8 cellular contexts compared by ENCODE assay signal in genomic region chr7:114082934-114083647, GRCh38.
DNase-seq lines count a peak whose midpoint lies in the region; ATAC-seq, FAIRE-seq and TF ChIP-seq lines count a peak whose summit lies in the region.

No MANE protein-coding gene starts in this region.

- no peak overlapping the region for H2BK15ac ChIP-seq in H9 (ENCODE audit: low read depth, low read length)

- no peaks in the 10 kb centered on the region for H4K20me1 ChIP-seq in H9 (ENCODE audit: control insufficient read depth, insufficient read depth, insufficient read length)
- no peaks in the 10 kb centered on the region for H4K20me1 ChIP-seq in astrocyte (ENCODE audit: insufficient read depth, low read length)

- H3K27ac Mint-ChIP-seq in H9 = no peak overlapping the region; a peak in 1 of 7 replicates
- H3K27ac Mint-ChIP-seq in astrocyte (ENCODE audit: unreplicated experiment) = no peak overlapping the region

- H3K36me3 Mint-ChIP-seq in H9 (ENCODE audit: insufficient read depth in 1 of 3, low read depth in 3 of 3) = no peaks in the 10 kb centered on the region; a peak in 1 of 7 replicates
- no peaks in the 10 kb centered on the region for H3K36me3 Mint-ChIP-seq in astrocyte (ENCODE audit: low read depth, unreplicated experiment)

- H2BK20ac ChIP-seq in H9 (ENCODE audit: low read depth, low read length, poor library complexity, severe bottlenecking) = no peak overlapping the region

- H3K27ac ChIP-seq in H9 (ENCODE audit: insufficient read length, low read depth, low read length) (no peak overlapping the region), astrocyte (ENCODE audit: low read depth, low read length) (no peak overlapping the region), small intestine (ENCODE audit: low read depth in 1 of 2, low read length in 1 of 2) (peak overlapping the region; percentile 75 to 95)

- H3K79me2 ChIP-seq in H9 (ENCODE audit: insufficient read depth, low read length) = no peaks in the 10 kb centered on the region
- no peaks in the 10 kb centered on the region for H3K79me2 ChIP-seq in astrocyte (ENCODE audit: insufficient read depth, low read length)

- H3K9me3 Mint-ChIP-seq in H9 = peaks cover 0 to 3% of the 10 kb centered on the region in 2 experiments; a peak in 2 of 5 replicates
- H3K9me3 Mint-ChIP-seq in astrocyte (ENCODE audit: unreplicated experiment) = no peaks in the 10 kb centered on the region

- peak overlapping the region; percentile 82 for H3K4me2 ChIP-seq in H9 (ENCODE audit: insufficient read depth, insufficient read length, low read length)
- H3K4me2 ChIP-seq in astrocyte (ENCODE audit: low read length) = peak overlapping the region; percentile 89

- peaks cover 84% of the 10 kb centered on the region for H3K27me3 Mint-ChIP-seq in H9 (ENCODE audit: low read depth)
- peaks cover 28% of the 10 kb centered on the region for H3K27me3 Mint-ChIP-seq in astrocyte (ENCODE audit: low read depth, unreplicated experiment)

- H3K18ac ChIP-seq in H9 (ENCODE audit: insufficient read length, low read depth, low read length) = no peak overlapping the region

- H3K9me3 ChIP-seq in H9 (ENCODE audit: control insufficient read depth, low read depth, low read length) (no peaks in the 10 kb centered on the region), astrocyte (ENCODE audit: insufficient read depth, low read depth, low read length) (peaks cover 4% of the 10 kb centered on the region), small intestine (ENCODE audit: control insufficient read depth, low read depth) (no peaks in the 10 kb centered on the region)

- H4K91ac ChIP-seq in H9 (ENCODE audit: insufficient read length, low read depth, low read length) = no peak overlapping the region

- no peak overlapping the region for H4K5ac ChIP-seq in H9 (ENCODE audit: insufficient read length, low read depth, low read length)

- peak; percentile 60 for DNase-seq in H9
- DNase-seq in astrocyte (ENCODE audit: low read depth) = no peak
- peak; percentile 55 for DNase-seq in iPS-NIHi11 (ENCODE audit: low spot score)
- peak; percentile 37 for DNase-seq in small intestine
- no peak for DNase-seq in SKM-1 (lab: John Stamatoyannopoulos, UW; ENCODE audit: unreplicated experiment)
- DNase-seq in NCI-H446 (lab: John Stamatoyannopoulos, UW) = no peak

- no peak overlapping the region for H4K8ac ChIP-seq in H9 (replicated peaks; ENCODE audit: insufficient read length, low read depth, low read length)

- no peak overlapping the region for H3K14ac ChIP-seq in H9 (ENCODE audit: insufficient read depth, low read length)

- H3K4me1 ChIP-seq in H9 (ENCODE audit: insufficient read depth, low read length) = peaks cover 3% of the 10 kb centered on the region; the same call in 1 of the 2 replicates
- H3K4me1 ChIP-seq in astrocyte (ENCODE audit: insufficient read depth, low read length) = peaks cover 23% of the 10 kb centered on the region
- H3K4me1 ChIP-seq in small intestine (ENCODE audit: control insufficient read depth in 2 of 2, insufficient read depth in 1 of 2, low read depth in 1 of 2, low read length in 1 of 2) = no peaks in the 10 kb centered on the region

- H3K36me3 ChIP-seq in astrocyte (ENCODE audit: insufficient read depth, low read length) (no peaks in the 10 kb centered on the region), small intestine (ENCODE audit: control insufficient read depth in 2 of 2, insufficient read depth in 2 of 2, low read length in 2 of 2) (no peaks in the 10 kb centered on the region)

- H3K27me3 ChIP-seq in H9 (ENCODE audit: insufficient read depth, low read length) (peaks cover 40% of the 10 kb centered on the region), astrocyte (ENCODE audit: insufficient read depth, low read length) (peaks cover 28% of the 10 kb centered on the region), small intestine (ENCODE audit: control insufficient read depth in 2 of 2, insufficient read depth in 2 of 2, low read length in 2 of 2) (peaks cover 0 to 4% of the 10 kb centered on the region in 2 donors)

- no peak for TF ChIP-seq CTCF in H9 (conservative IDR thresholded peaks at IDR 0.05)
- no peak for TF ChIP-seq CTCF in astrocyte (IDR thresholded peaks at IDR 0.05; ENCODE audit: insufficient read depth, low read depth, low read length)

- peaks cover 45% of the 10 kb centered on the region for H3K23me2 ChIP-seq in H9 (ENCODE audit: insufficient read length, low read depth, low read length, poor library complexity, severe bottlenecking)

- ATAC-seq in HG03045 (IDR thresholded peaks at IDR 0.05; ENCODE audit: unreplicated experiment) (no peak), HG03432 (IDR thresholded peaks at IDR 0.05; ENCODE audit: unreplicated experiment) (no peak)

- no peak overlapping the region for H3K23ac ChIP-seq in H9 (ENCODE audit: insufficient read length, low read depth, low read length)

- no peak overlapping the region for H2AK5ac ChIP-seq in H9 (ENCODE audit: insufficient read length, low read length)

- H3K56ac ChIP-seq in H9 (ENCODE audit: insufficient read length, low read depth, low read length) = no peak overlapping the region

- no peak overlapping the region for H2BK120ac ChIP-seq in H9 (ENCODE audit: low read depth, low read length, poor library complexity, severe bottlenecking)

- H3K4me1 Mint-ChIP-seq in H9 (peaks cover 34 to 35% of the 10 kb centered on the region in 2 experiments), astrocyte (ENCODE audit: low read depth, unreplicated experiment) (peaks cover 2% of the 10 kb centered on the region)

- no peak overlapping the region for H2BK12ac ChIP-seq in H9 (ENCODE audit: insufficient read length, low read depth, low read length)

- no peak for FAIRE-seq in astrocyte (lab: Jason Lieb, UNC)
- no peak for FAIRE-seq in small intestine (lab: Jason Lieb, UNC)

- H2BK5ac ChIP-seq in H9 (ENCODE audit: insufficient read length, low read length) = no peak overlapping the region

- H3K4ac ChIP-seq in H9 (ENCODE audit: low read depth, low read length) = no peak overlapping the region

- H3K4me3 Mint-ChIP-seq in H9 (peak overlapping the region; percentile 69 to 88), astrocyte (ENCODE audit: unreplicated experiment) (peak overlapping the region; percentile 74)

- no peaks in the 10 kb centered on the region for H3K79me1 ChIP-seq in H9 (ENCODE audit: insufficient read depth, low read depth, low read length, poor library complexity, severe bottlenecking)

- peak overlapping the region; percentile 10 for H3K9ac ChIP-seq in H9 (ENCODE audit: extremely low read depth, insufficient read length, low read length)
- H3K9ac ChIP-seq in astrocyte (ENCODE audit: low read length) = peak overlapping the region; percentile 57

- H3T11ph ChIP-seq in H9 (ENCODE audit: low read length) = no peak overlapping the region

- no CpG with 5 or more reads among the region's 45 CpGs for WGBS in H9 (ENCODE audit: extremely low coverage, insufficient read length, low lambda C conversion rate)
- WGBS in small intestine, 3 donors = 1 to 8% (median 7%) methylated on average over 45 of the region's 45 CpGs

- peak overlapping the region; percentile 52 for H2AFZ ChIP-seq in H9 (ENCODE audit: low read length)
- H2AFZ ChIP-seq in astrocyte (ENCODE audit: low read depth, low read length) = peak overlapping the region; percentile 52

- peak overlapping the region; percentile 55 for H3K4me3 ChIP-seq in astrocyte (ENCODE audit: insufficient read depth, low read depth, low read length)
- peak overlapping the region in 1 of 2 donors; percentile 51 for H3K4me3 ChIP-seq in small intestine (ENCODE audit: low read depth in 1 of 2, low read length in 2 of 2)

Comparison
In these comparisons a context has a peak if more than half of its experiments do, and no peak if none do; other contexts are left out.
1. DNase-seq: peak in H9 (single experiment), iPS-NIHi11 (single experiment) and small intestine (single experiment); none in astrocyte (single experiment), SKM-1 (single experiment) and NCI-H446 (0 of 2).
2. H3K27ac ChIP-seq: peak in small intestine (2 of 2); none in H9 (single experiment) and astrocyte (single experiment).